8 cellular contexts compared by ENCODE assay signal in the genomic region with DNA sequence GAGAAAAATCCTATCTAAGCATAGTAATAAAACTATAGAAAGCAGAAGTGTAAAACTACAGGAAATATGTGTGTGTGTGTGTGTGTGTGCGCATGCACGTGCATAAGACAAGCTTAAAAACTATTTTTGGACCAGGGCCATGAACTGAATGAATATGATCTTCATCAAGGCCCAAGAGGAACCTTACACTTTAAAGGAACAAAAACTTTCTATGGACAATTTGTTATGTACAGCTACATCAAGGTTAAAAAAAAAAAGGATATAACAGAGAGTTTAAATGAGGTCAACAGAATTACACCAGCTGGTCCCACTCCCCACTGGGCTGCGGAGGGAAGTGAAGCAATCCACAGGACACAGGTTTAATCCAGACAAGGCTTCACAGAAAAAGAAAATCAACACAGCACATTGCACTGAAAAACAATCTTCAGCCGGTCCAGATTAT.
DNase-seq lines count a peak whose midpoint lies in the region; ATAC-seq and TF ChIP-seq lines count a peak whose summit lies in the region.

No MANE protein-coding gene starts in this region.

- H4K20me1 ChIP-seq in neural progenitor cell (ENCODE audit: low read depth) = no peaks in the 10 kb centered on the region
- no peaks in the 10 kb centered on the region for H4K20me1 ChIP-seq in osteoblast (ENCODE audit: insufficient read depth, low read length)

- H3K4me3 Mint-ChIP-seq in neural progenitor cell = no peak overlapping the region
- H3K4me3 Mint-ChIP-seq in activated CD8-positive, alpha-beta T cell treated with anti-CD3 and anti-CD28 coated beads, Interleukin-2, amount 10 ng/mL, durations not matched to agents 7 days and 5 days = no peak overlapping the region

- H2AFZ ChIP-seq in neural progenitor cell (replicated peaks) (no peak overlapping the region), osteoblast (ENCODE audit: low read length) (no peak overlapping the region)

- POLR2A ChIA-PET in activated CD8-positive, alpha-beta T cell treated with anti-CD3 and anti-CD28 coated beads, Interleukin-2, amount 10 ng/mL, durations not matched to agents 7 days and 5 days (lab: Charles Lee) = no interaction called here

- H3K4me1 ChIP-seq in neural progenitor cell (peaks cover 31% of the 10 kb centered on the region), osteoblast (ENCODE audit: insufficient read depth, low read length) (no peaks in the 10 kb centered on the region)

- no peaks in the 10 kb centered on the region for H3K36me3 ChIP-seq in GM06990 (ENCODE audit: control insufficient read depth, insufficient read depth, low read length)
- no peaks in the 10 kb centered on the region for H3K36me3 ChIP-seq in neural progenitor cell
- no peaks in the 10 kb centered on the region for H3K36me3 ChIP-seq in osteoblast (ENCODE audit: insufficient read depth, low read length)

- ATAC-seq in SK-N-SH treated with all-trans-retinoic acid at 6 μM for 48 hours = no peak
- ATAC-seq in activated CD8-positive, alpha-beta T cell treated with anti-CD3 and anti-CD28 coated beads, Interleukin-2, amount 10 ng/mL, durations not matched to agents 7 days and 5 days = no peak

- H3K4me2 ChIP-seq in neural progenitor cell (no peak overlapping the region), osteoblast (ENCODE audit: insufficient read depth, low read length) (no peak overlapping the region)

- no peak overlapping the region for H3K9ac ChIP-seq in neural progenitor cell

- no peaks in the 10 kb centered on the region for H3K9me3 ChIP-seq in neural progenitor cell (ENCODE audit: low read depth)
- H3K9me3 ChIP-seq in osteoblast (ENCODE audit: low read depth, low read length) = no peaks in the 10 kb centered on the region

- H3K27me3 Mint-ChIP-seq in neural progenitor cell (ENCODE audit: insufficient read depth, low read depth) = no peaks in the 10 kb centered on the region
- H3K27me3 Mint-ChIP-seq in activated CD8-positive, alpha-beta T cell treated with anti-CD3 and anti-CD28 coated beads, Interleukin-2, amount 10 ng/mL, durations not matched to agents 7 days and 5 days (ENCODE audit: low read depth) = peaks cover 15% of the 10 kb centered on the region

- H3K27me3 ChIP-seq in GM06990 (replicated peaks; ENCODE audit: control insufficient read depth, insufficient read depth, low read length) (no peaks in the 10 kb centered on the region), neural progenitor cell (no peaks in the 10 kb centered on the region), osteoblast (ENCODE audit: insufficient read depth, low read length) (no peaks in the 10 kb centered on the region)

- TF ChIP-seq CTCF in GM06990 (IDR thresholded peaks at IDR 0.05; ENCODE audit: insufficient read depth, low read length, poor library complexity, severe bottlenecking) (no peak), neural progenitor cell (IDR thresholded peaks at IDR 0.05) (no peak), osteoblast (IDR thresholded peaks at IDR 0.05; ENCODE audit: extremely low read depth, low read depth, low read length) (no peak)

- H3K36me3 Mint-ChIP-seq in neural progenitor cell = peaks cover 3% of the 10 kb centered on the region
- no peaks in the 10 kb centered on the region for H3K36me3 Mint-ChIP-seq in activated CD8-positive, alpha-beta T cell treated with anti-CD3 and anti-CD28 coated beads, Interleukin-2, amount 10 ng/mL, durations not matched to agents 7 days and 5 days (ENCODE audit: low read depth)

- no peaks in the 10 kb centered on the region for H3F3A ChIP-seq in neural progenitor cell (ENCODE audit: low read depth)

- H3K27ac ChIP-seq in neural progenitor cell (no peak overlapping the region), osteoblast (ENCODE audit: low read depth, low read length) (no peak overlapping the region)

- H3K4me3 ChIP-seq in GM06990 (replicated peaks; ENCODE audit: low read depth, low read length) (no peak overlapping the region), neural progenitor cell (no peak overlapping the region), osteoblast (ENCODE audit: insufficient read depth, low read length) (no peak overlapping the region)

- CTCF ChIA-PET in activated CD8-positive, alpha-beta T cell treated with anti-CD3 and anti-CD28 coated beads, Interleukin-2, amount 10 ng/mL, durations not matched to agents 7 days and 5 days (lab: Charles Lee) = no interaction called here

- peaks cover 52% of the 10 kb centered on the region for H3K4me1 Mint-ChIP-seq in neural progenitor cell
- H3K4me1 Mint-ChIP-seq in activated CD8-positive, alpha-beta T cell treated with anti-CD3 and anti-CD28 coated beads, Interleukin-2, amount 10 ng/mL, durations not matched to agents 7 days and 5 days (ENCODE audit: low read depth) = no peaks in the 10 kb centered on the region

- peaks cover 2% of the 10 kb centered on the region for H3K9me3 Mint-ChIP-seq in neural progenitor cell
- no peaks in the 10 kb centered on the region for H3K9me3 Mint-ChIP-seq in activated CD8-positive, alpha-beta T cell treated with anti-CD3 and anti-CD28 coated beads, Interleukin-2, amount 10 ng/mL, durations not matched to agents 7 days and 5 days (ENCODE audit: insufficient read depth)

- no peaks in the 10 kb centered on the region for H3K79me2 ChIP-seq in neural progenitor cell (ENCODE audit: low read depth)
- peaks cover 18% of the 10 kb centered on the region for H3K79me2 ChIP-seq in osteoblast (ENCODE audit: insufficient read depth, low read length)

- DNase-seq in GM06990 (ENCODE audit: extremely low read depth, insufficient read length) = peak; percentile 22
- DNase-seq in NCI-H2107 (lab: John Stamatoyannopoulos, UW) = peak; percentile 67
- DNase-seq in cerebellar nuclear complex (lab: John Stamatoyannopoulos, UW) = peak; percentile 36 to 87
- DNase-seq in neural progenitor cell (ENCODE audit: low spot score) = no peak
- no peak for DNase-seq in DMS53 (lab: John Stamatoyannopoulos, UW)
- DNase-seq in osteoblast (ENCODE audit: insufficient read length, low spot score, missing footprints) = no peak
- no peak for DNase-seq in activated CD8-positive, alpha-beta T cell treated with anti-CD3 and anti-CD28 coated beads, Interleukin-2, amount 10 ng/mL, durations not matched to agents 7 days and 5 days

- peak overlapping the region; percentile 67 for H3K27ac Mint-ChIP-seq in neural progenitor cell
- no peak overlapping the region for H3K27ac Mint-ChIP-seq in activated CD8-positive, alpha-beta T cell treated with anti-CD3 and anti-CD28 coated beads, Interleukin-2, amount 10 ng/mL, durations not matched to agents 7 days and 5 days

TF ChIP-seq in SK-N-SH treated with all-trans-retinoic acid at 6 μM for 48 hours, 23 proteins besides CTCF, POLR2A, EP300 and RAD21:
- TF ChIP-seq BACH2 (CRISPR knock-in tag; IDR thresholded peaks at IDR 0.05; ENCODE audit: borderline replicate concordance) = no peak
- no peak for TF ChIP-seq ISL1 (CRISPR knock-in tag; IDR thresholded peaks at IDR 0.05)
- TF ChIP-seq, protein P1, sequence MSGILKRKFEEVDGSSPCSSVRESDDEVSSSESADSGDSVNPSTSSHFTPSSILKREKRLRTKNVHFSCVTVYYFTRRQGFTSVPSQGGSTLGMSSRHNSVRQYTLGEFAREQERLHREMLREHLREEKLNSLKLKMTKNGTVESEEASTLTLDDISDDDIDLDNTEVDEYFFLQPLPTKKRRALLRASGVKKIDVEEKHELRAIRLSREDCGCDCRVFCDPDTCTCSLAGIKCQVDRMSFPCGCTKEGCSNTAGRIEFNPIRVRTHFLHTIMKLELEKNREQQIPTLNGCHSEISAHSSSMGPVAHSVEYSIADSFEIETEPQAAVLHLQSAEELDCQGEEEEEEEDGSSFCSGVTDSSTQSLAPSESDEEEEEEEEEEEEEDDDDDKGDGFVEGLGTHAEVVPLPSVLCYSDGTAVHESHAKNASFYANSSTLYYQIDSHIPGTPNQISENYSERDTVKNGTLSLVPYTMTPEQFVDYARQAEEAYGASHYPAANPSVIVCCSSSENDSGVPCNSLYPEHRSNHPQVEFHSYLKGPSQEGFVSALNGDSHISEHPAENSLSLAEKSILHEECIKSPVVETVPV (CRISPR knock-in tag; IDR thresholded peaks at IDR 0.05) = no peak
- TF ChIP-seq ESRRG (CRISPR knock-in tag; IDR thresholded peaks at IDR 0.05) = no peak
- TF ChIP-seq, protein P2, sequence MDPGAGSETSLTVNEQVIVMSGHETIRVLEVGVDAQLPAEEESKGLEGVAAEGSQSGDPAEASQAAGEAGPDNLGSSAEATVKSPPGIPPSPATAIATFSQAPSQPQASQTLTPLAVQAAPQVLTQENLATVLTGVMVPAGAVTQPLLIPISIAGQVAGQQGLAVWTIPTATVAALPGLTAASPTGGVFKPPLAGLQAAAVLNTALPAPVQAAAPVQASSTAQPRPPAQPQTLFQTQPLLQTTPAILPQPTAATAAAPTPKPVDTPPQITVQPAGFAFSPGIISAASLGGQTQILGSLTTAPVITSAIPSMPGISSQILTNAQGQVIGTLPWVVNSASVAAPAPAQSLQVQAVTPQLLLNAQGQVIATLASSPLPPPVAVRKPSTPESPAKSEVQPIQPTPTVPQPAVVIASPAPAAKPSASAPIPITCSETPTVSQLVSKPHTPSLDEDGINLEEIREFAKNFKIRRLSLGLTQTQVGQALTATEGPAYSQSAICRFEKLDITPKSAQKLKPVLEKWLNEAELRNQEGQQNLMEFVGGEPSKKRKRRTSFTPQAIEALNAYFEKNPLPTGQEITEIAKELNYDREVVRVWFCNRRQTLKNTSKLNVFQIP (CRISPR knock-in tag; IDR thresholded peaks at IDR 0.05; ENCODE audit: borderline replicate concordance, low read depth) = no peak
- TF ChIP-seq ZNF8 (CRISPR knock-in tag; IDR thresholded peaks at IDR 0.05) = no peak
- no peak for TF ChIP-seq PPARA (CRISPR knock-in tag; IDR thresholded peaks at IDR 0.05; ENCODE audit: borderline replicate concordance)

Comparison
In these comparisons a context has a peak if more than half of its experiments do, and no peak if none do; other contexts are left out.
1. DNase-seq: peak in GM06990 (single experiment), NCI-H2107 (single experiment) and cerebellar nuclear complex (2 of 2); none in neural progenitor cell (single experiment), DMS53 (single experiment), osteoblast (single experiment) and activated CD8-positive, alpha-beta T cell treated with anti-CD3 and anti-CD28 coated beads, Interleukin-2, amount 10 ng/mL, durations not matched to agents 7 days and 5 days (single experiment).